Comparison of ENCODE assay signal across 39 cellular contexts in genomic region chr2:15408759-15409158, GRCh38.
"Had no signal": no experiment of that assay in that cellular context is flagged by ENCODE, and none has a peak within 500 bp of the region (broad histone marks: within the 10 kb centered on the region; RNA-seq: fewer than 3 reads in every experiment).

No MANE protein-coding gene starts in this region.

- H3K4me3 ChIP-seq: adrenal gland, ascending aorta, body of pancreas, breast epithelium, cardiac muscle cell had no signal

- H3K27me3 Mint-ChIP-seq: activated naive CD4-positive, alpha-beta T cell treated with anti-CD3 and anti-CD28 coated beads, Interleukin-2, amount 10 ng/mL, durations not matched to agents 7 days and 5 days; activated naive CD4-positive, alpha-beta T cell treated with anti-CD3 and anti-CD28 coated beads, Interleukin-2, amount 50 U/mL, for 24 hours; activated naive CD8-positive, alpha-beta T cell; activated naive CD8-positive, alpha-beta T cell treated with anti-CD3 and anti-CD28 coated beads for 36 hours; activated naive CD8-positive, alpha-beta T cell treated with anti-CD3 and anti-CD28 coated beads, Interleukin-2, amount 10 ng/mL, durations not matched to agents 7 days and 5 days; activated naive CD8-positive, alpha-beta T cell treated with anti-CD3 and anti-CD28 coated beads, Interleukin-2, amount 50 U/mL, for 24 hours; activated T-helper 17 cell treated with anti-CD3 and anti-CD28 coated beads, Interleukin-2, amount 50 U/mL, for 72 hours; brain; central memory CD8-positive, alpha-beta T cell had no signal

- H3K27ac ChIP-seq: adrenal gland, ascending aorta, body of pancreas, brain microvascular endothelial cell, breast epithelium, cardiac muscle cell had no signal

- H3K4me1 Mint-ChIP-seq: activated naive CD4-positive, alpha-beta T cell treated with anti-CD3 and anti-CD28 coated beads, Interleukin-2, amount 10 ng/mL, durations not matched to agents 7 days and 5 days; activated naive CD4-positive, alpha-beta T cell treated with anti-CD3 and anti-CD28 coated beads, Interleukin-2, amount 50 U/mL, for 24 hours; activated naive CD8-positive, alpha-beta T cell treated with anti-CD3 and anti-CD28 coated beads for 36 hours; activated naive CD8-positive, alpha-beta T cell treated with anti-CD3 and anti-CD28 coated beads, Interleukin-2, amount 10 ng/mL, durations not matched to agents 7 days and 5 days; activated naive CD8-positive, alpha-beta T cell treated with anti-CD3 and anti-CD28 coated beads, Interleukin-2, amount 50 U/mL, for 24 hours; activated T-helper 17 cell treated with anti-CD3 and anti-CD28 coated beads, Interleukin-2, amount 50 U/mL, for 72 hours; brain; central memory CD8-positive, alpha-beta T cell had no signal

- H3K27ac Mint-ChIP-seq: activated naive CD4-positive, alpha-beta T cell treated with anti-CD3 and anti-CD28 coated beads for 36 hours; activated naive CD4-positive, alpha-beta T cell treated with anti-CD3 and anti-CD28 coated beads, Interleukin-2, amount 10 ng/mL, durations not matched to agents 7 days and 5 days; activated naive CD4-positive, alpha-beta T cell treated with anti-CD3 and anti-CD28 coated beads, Interleukin-2, amount 50 U/mL, for 24 hours; activated naive CD8-positive, alpha-beta T cell; activated naive CD8-positive, alpha-beta T cell treated with anti-CD3 and anti-CD28 coated beads for 36 hours; activated naive CD8-positive, alpha-beta T cell treated with anti-CD3 and anti-CD28 coated beads, Interleukin-2, amount 10 ng/mL, durations not matched to agents 7 days and 5 days; activated naive CD8-positive, alpha-beta T cell treated with anti-CD3 and anti-CD28 coated beads, Interleukin-2, amount 50 U/mL, for 24 hours; activated T-helper 1 cell treated with anti-CD3 and anti-CD28 coated beads, Interleukin-12 subunit alpha, Interleukin-12 subunit beta, Interleukin-2, Interleukin-4 antibody, amounts not matched to agents 30 ng/mL and 10 ng/mL and 1 ng/mL, durations not matched to agents 14 hours and 24 hours and 36 hours; activated T-helper 17 cell treated with anti-CD3 and anti-CD28 coated beads, Interleukin-2, amount 50 U/mL, for 72 hours; activated T-helper 2 cell treated with anti-CD3 and anti-CD28 coated beads, Interferon-gamma antibody, Interleukin-2, Interleukin-4, amounts not matched to agents 10 μg/mL and 5 μg/mL and 100 μg/mL, durations not matched to agents 14 hours and 24 hours and 36 hours; brain had no signal

- ATAC-seq: activated naive CD4-positive, alpha-beta T cell treated with anti-CD3 and anti-CD28 coated beads, Interleukin-2, amount 50 U/mL, for 72 hours; activated naive CD8-positive, alpha-beta T cell treated with anti-CD3 and anti-CD28 coated beads, Interleukin-2, amount 50 U/mL, for 24 hours; activated T-cell treated with anti-CD3 and anti-CD28 coated beads, Interleukin-2, amount 50 U/mL, for 4 hours; activated T-cell treated with anti-CD3 and anti-CD28 coated beads, Interleukin-2, amount 50 U/mL, for 72 hours; activated T-helper 17 cell treated with anti-CD3 and anti-CD28 coated beads, Interleukin-2, amount 50 U/mL, for 72 hours; body of pancreas had no signal

- H3K4me1 ChIP-seq: adrenal gland, ascending aorta, body of pancreas, breast epithelium had no signal

- H3K36me3 ChIP-seq: adrenal gland, breast epithelium, cardiac muscle cell had no signal

- H3K4me3 Mint-ChIP-seq: activated naive CD4-positive, alpha-beta T cell treated with anti-CD3 and anti-CD28 coated beads for 36 hours; activated naive CD4-positive, alpha-beta T cell treated with anti-CD3 and anti-CD28 coated beads, Interleukin-2, amount 10 ng/mL, durations not matched to agents 7 days and 5 days; activated naive CD4-positive, alpha-beta T cell treated with anti-CD3 and anti-CD28 coated beads, Interleukin-2, amount 50 U/mL, for 24 hours; activated naive CD8-positive, alpha-beta T cell; activated naive CD8-positive, alpha-beta T cell treated with anti-CD3 and anti-CD28 coated beads for 36 hours; activated naive CD8-positive, alpha-beta T cell treated with anti-CD3 and anti-CD28 coated beads, Interleukin-2, amount 10 ng/mL, durations not matched to agents 7 days and 5 days; activated naive CD8-positive, alpha-beta T cell treated with anti-CD3 and anti-CD28 coated beads, Interleukin-2, amount 50 U/mL, for 24 hours; activated T-cell treated with anti-CD3 and anti-CD28 coated beads, Interleukin-2, amount 50 U/mL, for 4 hours; activated T-cell treated with anti-CD3 and anti-CD28 coated beads, Interleukin-2, amount 50 U/mL, for 72 hours; activated T-helper 1 cell treated with anti-CD3 and anti-CD28 coated beads, Interleukin-12 subunit alpha, Interleukin-12 subunit beta, Interleukin-2, Interleukin-4 antibody, amounts not matched to agents 30 ng/mL and 10 ng/mL and 1 ng/mL, durations not matched to agents 14 hours and 24 hours and 36 hours; activated T-helper 17 cell treated with anti-CD3 and anti-CD28 coated beads, Interleukin-2, amount 50 U/mL, for 72 hours; brain; central memory CD8-positive, alpha-beta T cell had no signal

- H3K27me3 ChIP-seq: adrenal gland, ascending aorta, body of pancreas, brain microvascular endothelial cell, breast epithelium, cardiac muscle cell had no signal

- FAIRE-seq: astrocyte, bronchial epithelial cell, colon had no signal

- H3K9me3 Mint-ChIP-seq: activated naive CD4-positive, alpha-beta T cell treated with anti-CD3 and anti-CD28 coated beads for 36 hours; activated naive CD4-positive, alpha-beta T cell treated with anti-CD3 and anti-CD28 coated beads, Interleukin-2, amount 10 ng/mL, durations not matched to agents 7 days and 5 days; activated naive CD4-positive, alpha-beta T cell treated with anti-CD3 and anti-CD28 coated beads, Interleukin-2, amount 50 U/mL, for 24 hours; activated naive CD4-positive, alpha-beta T cell treated with anti-CD3 and anti-CD28 coated beads, Interleukin-2, amount 50 U/mL, for 72 hours; activated naive CD8-positive, alpha-beta T cell treated with anti-CD3 and anti-CD28 coated beads for 36 hours; activated naive CD8-positive, alpha-beta T cell treated with anti-CD3 and anti-CD28 coated beads, Interleukin-2, amount 50 U/mL, for 24 hours; activated T-cell treated with anti-CD3 and anti-CD28 coated beads, Interleukin-2, amount 50 U/mL, for 4 hours; activated T-cell treated with anti-CD3 and anti-CD28 coated beads, Interleukin-2, amount 50 U/mL, for 72 hours; activated T-helper 1 cell treated with anti-CD3 and anti-CD28 coated beads, Interleukin-12 subunit alpha, Interleukin-12 subunit beta, Interleukin-2, Interleukin-4 antibody, amounts not matched to agents 30 ng/mL and 10 ng/mL and 1 ng/mL, durations not matched to agents 14 hours and 24 hours and 36 hours; activated T-helper 17 cell treated with anti-CD3 and anti-CD28 coated beads, Interleukin-2, amount 50 U/mL, for 72 hours; activated T-helper 2 cell treated with anti-CD3 and anti-CD28 coated beads, Interferon-gamma antibody, Interleukin-2, Interleukin-4, amounts not matched to agents 10 μg/mL and 5 μg/mL and 100 μg/mL, durations not matched to agents 14 hours and 24 hours and 36 hours; central memory CD8-positive, alpha-beta T cell had no signal

- DNase-seq: activated effector memory CD4-positive, alpha-beta T cell treated with anti-CD3 and anti-CD28 coated beads, Interleukin-2, amount 50 U/mL, for 16 hours; activated effector memory CD4-positive, alpha-beta T cell treated with Interleukin-2 at 50 U/mL for 16 hours; activated gamma-delta T cell; activated gamma-delta T cell treated with Interleukin-2 at 50 U/mL for 16 hours; activated naive CD4-positive, alpha-beta T cell; activated naive CD4-positive, alpha-beta T cell treated with anti-CD3 and anti-CD28 coated beads for 36 hours; activated naive CD4-positive, alpha-beta T cell treated with anti-CD3 and anti-CD28 coated beads, Interleukin-2, amount 10 ng/mL, durations not matched to agents 7 days and 5 days; activated naive CD4-positive, alpha-beta T cell treated with anti-CD3 and anti-CD28 coated beads, Interleukin-2, amount 50 U/mL, for 16 hours; activated naive CD4-positive, alpha-beta T cell treated with Interleukin-2 at 50 U/mL for 16 hours; activated naive CD8-positive, alpha-beta T cell treated with anti-CD3 and anti-CD28 coated beads for 36 hours; activated naive CD8-positive, alpha-beta T cell treated with anti-CD3 and anti-CD28 coated beads, Interleukin-2, amount 10 ng/mL, durations not matched to agents 7 days and 5 days; activated naive CD8-positive, alpha-beta T cell treated with anti-CD3 and anti-CD28 coated beads, Interleukin-2, amount 50 U/mL, for 24 hours; activated T-cell treated with anti-CD3 and anti-CD28 coated beads, Interleukin-2, amount 50 U/mL, for 4 hours; activated T-cell treated with anti-CD3 and anti-CD28 coated beads, Interleukin-2, amount 50 U/mL, for 48 hours; activated T-cell treated with anti-CD3 and anti-CD28 coated beads, Interleukin-2, amount 50 U/mL, for 72 hours; adrenal gland; amniotic stem cell; amygdala; anterior cingulate cortex; aorta; body of pancreas; brain microvascular endothelial cell; caudate nucleus; central memory CD4-positive, alpha-beta T cell; cerebellar nuclear complex had no signal

- H3K9me3 ChIP-seq: adrenal gland, ascending aorta, body of pancreas, breast epithelium had no signal
